ENCODE assay signal across 8 cellular contexts in the genomic region with DNA sequence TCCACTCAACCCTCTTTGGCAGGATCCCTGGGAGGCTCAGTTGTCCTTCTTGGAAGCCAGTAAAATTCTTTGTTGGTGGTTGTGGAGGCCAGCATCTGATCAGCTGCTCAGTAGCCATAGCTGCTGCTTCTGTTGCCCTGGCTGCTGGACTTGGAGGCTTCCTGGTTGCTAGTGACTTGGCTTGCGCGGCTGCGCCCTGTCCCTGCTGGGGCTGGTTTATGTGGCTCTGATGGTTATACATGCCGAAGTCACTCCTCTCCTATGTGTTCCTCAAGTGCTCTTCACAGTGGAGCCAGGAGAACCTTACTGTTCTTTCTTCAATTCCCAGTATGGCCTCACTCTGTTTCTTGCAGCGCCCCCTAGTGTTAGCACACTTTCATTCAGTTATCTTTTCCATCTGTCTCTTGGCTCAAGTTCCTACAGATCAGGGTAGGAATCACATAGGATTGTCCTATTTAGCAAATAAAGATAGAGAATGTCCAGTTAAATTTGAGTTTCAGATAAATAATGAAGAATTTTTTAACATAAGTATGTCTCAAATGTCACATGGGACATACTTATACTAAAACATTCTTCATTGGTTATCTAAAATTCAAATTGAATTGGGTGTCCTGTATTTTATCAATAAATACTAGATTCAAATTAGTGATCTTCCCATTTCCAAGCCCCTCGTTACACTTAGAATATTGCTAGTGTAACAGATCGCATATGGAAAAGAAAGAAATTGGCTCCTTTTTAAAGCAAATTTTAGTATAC.
DNase-seq lines count a peak whose midpoint lies in the region; ATAC-seq and TF ChIP-seq lines count a peak whose summit lies in the region.

No MANE protein-coding gene starts in this region.

- H3K36me3 ChIP-seq in HAP-1 (replicated peaks) = no peaks in the 10 kb centered on the region
- no peaks in the 10 kb centered on the region for H3K36me3 ChIP-seq in sigmoid colon

- H3K4me1 ChIP-seq in HAP-1 (peaks cover 15% of the 10 kb centered on the region), sigmoid colon (peaks cover 0 to 8% (median 0%) of the 10 kb centered on the region in 4 donors)

- H3K27ac ChIP-seq in sigmoid colon = no peak overlapping the region

- intact Hi-C loops in sigmoid colon (cut with DNase I) = loop anchor here (2.0 kb wide), 2 partner anchors 183 to 191 kb away; no protein-coding TSS in a partner anchor

- no peak for TF ChIP-seq POLR2A in sigmoid colon (IDR thresholded peaks at IDR 0.05)

- no peak for TF ChIP-seq EP300 in sigmoid colon (IDR thresholded peaks at IDR 0.05)

- WGBS in sigmoid colon, 2 donors = 69 to 77% methylated on average over 7 of the region's 7 CpGs

- DNase-seq in DMS 273 (lab: John Stamatoyannopoulos, UW; ENCODE audit: unreplicated experiment) (peak; percentile 72), DMS 273 treated with DMSO at 0.1 percent for 48 hours (lab: John Stamatoyannopoulos, UW) (no peak), HAP-1 (ENCODE audit: low spot score in 2 of 2) (peak; percentile 15 to 75), NCI-H2081 treated with DMSO at 0.1 percent for 48 hours (lab: John Stamatoyannopoulos, UW) (peak; percentile 17), foreskin melanocyte (peak; percentile 45), sigmoid colon (peak; percentile 76)
- DNase-seq in activated CD8-positive, alpha-beta memory T cell treated with anti-CD3 and anti-CD28 coated beads for 48 hours (ENCODE audit: low read depth in 2 of 3, low spot score in 2 of 3) = peak in 2 of 3 experiments; percentile 9 to 21

- in situ Hi-C loops in HAP-1 (cut with MboI; ENCODE audit: low sequenced_read_pairs) = no loop called here

- H3K27me3 ChIP-seq in HAP-1 (ENCODE audit: low read depth) = no peaks in the 10 kb centered on the region
- no peaks in the 10 kb centered on the region for H3K27me3 ChIP-seq in sigmoid colon

- H3K4me3 ChIP-seq in HAP-1 (no peak overlapping the region), sigmoid colon (no peak overlapping the region)

- H3K9me3 ChIP-seq in HAP-1 (no peaks in the 10 kb centered on the region), sigmoid colon (no peaks in the 10 kb centered on the region)

- no peak for ATAC-seq in HG02870 (IDR thresholded peaks at IDR 0.05; ENCODE audit: unreplicated experiment)

- peak; percentile 54 to 65 (median 63) for TF ChIP-seq CTCF in sigmoid colon (IDR thresholded peaks at IDR 0.05)
